ENCODE assay signal across 8 cellular contexts in the genomic region with DNA sequence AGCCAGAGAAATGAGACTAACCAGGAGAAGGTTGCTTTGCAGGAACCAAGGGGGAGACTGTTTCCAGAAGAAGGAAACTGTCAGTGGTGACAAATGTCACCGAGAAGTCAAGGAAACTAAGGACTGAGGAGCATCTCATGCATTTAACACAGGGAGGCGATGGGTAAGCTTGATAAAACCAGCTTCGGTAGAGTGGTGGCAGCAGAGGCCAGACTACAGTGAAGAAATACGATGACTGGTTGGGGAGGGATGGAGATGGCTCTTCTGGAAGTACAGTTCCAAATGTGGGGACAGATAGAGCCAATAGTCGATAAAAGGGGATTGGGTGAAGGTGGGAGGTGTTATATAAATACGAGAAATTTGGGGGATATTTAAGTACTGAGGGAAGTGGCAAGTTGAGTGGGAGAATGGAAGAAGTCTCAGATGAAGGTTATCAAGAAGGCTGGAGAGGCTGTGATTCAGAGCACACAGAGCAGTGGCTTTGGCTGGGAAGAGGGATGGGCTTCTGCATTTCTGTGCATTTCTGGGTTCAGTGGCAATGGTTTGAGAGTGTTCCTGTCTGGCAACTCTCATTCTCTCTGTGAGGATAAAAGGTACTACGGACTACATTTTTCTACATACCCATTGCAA. TPM values are rescaled to one million over a fixed set of nuclear protein-coding genes. Genes with fewer than 3 reads are reported as not detected.
A peak's percentile ranks its signal among the peaks of the same experiment; 100 is the strongest.
DNase-seq lines count a peak whose midpoint lies in the region; ATAC-seq lines count a peak whose summit lies in the region.

No MANE protein-coding gene starts in this region.

- H3K27ac Mint-ChIP-seq in activated CD4-positive, alpha-beta T cell treated with anti-CD3 and anti-CD28 coated beads, Interleukin-2, amount 10 ng/mL, durations not matched to agents 7 days and 5 days, result no peak overlapping the region

- peaks cover 3% of the 10 kb centered on the region for H3K27me3 Mint-ChIP-seq in activated CD4-positive, alpha-beta T cell treated with anti-CD3 and anti-CD28 coated beads, Interleukin-2, amount 10 ng/mL, durations not matched to agents 7 days and 5 days

- CTCF ChIA-PET in activated CD4-positive, alpha-beta T cell treated with anti-CD3 and anti-CD28 coated beads, Interleukin-2, amount 10 ng/mL, durations not matched to agents 7 days and 5 days (lab: Charles Lee), result no interaction called here

- peak; percentile 10 for DNase-seq in ELR (ENCODE audit: low read depth)
- DNase-seq in NCI-H1105 (lab: John Stamatoyannopoulos, UW), result peak; percentile 19
- DNase-seq in activated CD4-positive, alpha-beta T cell treated with anti-CD3 and anti-CD28 coated beads, Interleukin-2, amount 10 ng/mL, durations not matched to agents 7 days and 5 days, result peak; percentile 50
- peak; percentile 28 for DNase-seq in germinal center (ENCODE audit: low spot score)
- peak; percentile 28 for DNase-seq in renal cortical epithelial cell (ENCODE audit: low read depth)

- H3K4me1 Mint-ChIP-seq in activated CD4-positive, alpha-beta T cell treated with anti-CD3 and anti-CD28 coated beads, Interleukin-2, amount 10 ng/mL, durations not matched to agents 7 days and 5 days, result peaks cover 35% of the 10 kb centered on the region

- no peaks in the 10 kb centered on the region for H3K36me3 Mint-ChIP-seq in activated CD4-positive, alpha-beta T cell treated with anti-CD3 and anti-CD28 coated beads, Interleukin-2, amount 10 ng/mL, durations not matched to agents 7 days and 5 days (ENCODE audit: low read depth)

- no peaks in the 10 kb centered on the region for H3K9me3 Mint-ChIP-seq in activated CD4-positive, alpha-beta T cell treated with anti-CD3 and anti-CD28 coated beads, Interleukin-2, amount 10 ng/mL, durations not matched to agents 7 days and 5 days

- POLR2A ChIA-PET in activated CD4-positive, alpha-beta T cell treated with anti-CD3 and anti-CD28 coated beads, Interleukin-2, amount 10 ng/mL, durations not matched to agents 7 days and 5 days (lab: Charles Lee), result interaction anchor here (0.6 kb wide), 1 partner anchor 9 kb away, joined by 3 read pairs; no protein-coding TSS in a partner anchor

- no peak overlapping the region for H3K4me3 Mint-ChIP-seq in activated CD4-positive, alpha-beta T cell treated with anti-CD3 and anti-CD28 coated beads, Interleukin-2, amount 10 ng/mL, durations not matched to agents 7 days and 5 days

- ATAC-seq in GM21381 (IDR thresholded peaks at IDR 0.05; ENCODE audit: unreplicated experiment), result peak; percentile 68
- no peak for ATAC-seq in HG03521 (IDR thresholded peaks at IDR 0.05; ENCODE audit: unreplicated experiment)
- no peak for ATAC-seq in GM21528 (IDR thresholded peaks at IDR 0.05; ENCODE audit: low FRiP score, unreplicated experiment)

RNA-seq across cellular contexts. Expression of gene SC5D, which starts 29.2 kb away (rescaled TPM):
- total RNA-seq in activated CD4-positive, alpha-beta T cell treated with anti-CD3 and anti-CD28 coated beads, Interleukin-2, amount 10 ng/mL, durations not matched to agents 7 days and 5 days, result 10 to 100 TPM; 20.4 to 22.9 TPM
- total RNA-seq in renal cortical epithelial cell, result 51.0 and 73.3 TPM in 2 replicates
